18 cellular contexts compared by ENCODE assay signal in genomic region chr10:32409741-32410140, GRCh38. TPM values are rescaled to one million over a fixed set of nuclear protein-coding genes. Genes with fewer than 3 reads are reported as not detected.
DNase-seq lines count a peak whose midpoint lies in the region; ATAC-seq, FAIRE-seq and TF ChIP-seq lines count a peak whose summit lies in the region.
"Had no signal": no experiment of that assay in that cellular context is flagged by ENCODE, and none has a peak within 500 bp of the region (broad histone marks: within the 10 kb centered on the region; RNA-seq: fewer than 3 reads in every experiment).

No MANE protein-coding gene starts in this region.

- H3K4me1 ChIP-seq in A549 (peaks cover 39% of the 10 kb centered on the region), PC-3 (ENCODE audit: insufficient read depth, low read length) (peaks cover 25% of the 10 kb centered on the region)
- H3K4me1 ChIP-seq: BLaER1 treated with 17β-estradiol and CSF1 and Interleukin-3, amounts not matched to agents 10 nM and 100 nM; HAP-1 had no signal

- peaks cover 4% of the 10 kb centered on the region for H3K4me1 Mint-ChIP-seq in activated CD8-positive, alpha-beta T cell treated with anti-CD3 and anti-CD28 coated beads, Interleukin-2, amount 10 ng/mL, durations not matched to agents 7 days and 5 days (ENCODE audit: low read depth)
- H3K4me1 Mint-ChIP-seq in activated CD4-positive, alpha-beta T cell treated with anti-CD3 and anti-CD28 coated beads, Interleukin-2, amount 10 ng/mL, durations not matched to agents 7 days and 5 days = peaks cover 6% of the 10 kb centered on the region
- H3K4me1 Mint-ChIP-seq in natural killer cell treated with Interleukin-12 subunit alpha and Interleukin-12 subunit beta and Interleukin-15 and Interleukin-18, amount 100 ng/mL, for 72 hours (ENCODE audit: low read depth in 2 of 2) = peaks cover 4 to 7% of the 10 kb centered on the region in 2 donors

- H3K27me3 Mint-ChIP-seq in activated CD8-positive, alpha-beta T cell treated with anti-CD3 and anti-CD28 coated beads, Interleukin-2, amount 10 ng/mL, durations not matched to agents 7 days and 5 days (ENCODE audit: low read depth) = no peaks in the 10 kb centered on the region
- H3K27me3 Mint-ChIP-seq in activated CD4-positive, alpha-beta T cell treated with anti-CD3 and anti-CD28 coated beads, Interleukin-2, amount 10 ng/mL, durations not matched to agents 7 days and 5 days = no peaks in the 10 kb centered on the region
- peaks cover 7 to 8% of the 10 kb centered on the region in 2 donors for H3K27me3 Mint-ChIP-seq in natural killer cell treated with Interleukin-12 subunit alpha and Interleukin-12 subunit beta and Interleukin-15 and Interleukin-18, amount 100 ng/mL, for 72 hours
- H3K27me3 Mint-ChIP-seq: CD4-positive, CD25-positive, alpha-beta regulatory T cell had no signal

- H3K27ac ChIP-seq in A549 (peak overlapping the region; percentile 32 to 61; a peak in 3 of 6 replicates), PC-3 (ENCODE audit: low read length) (no peak overlapping the region)
- H3K27ac ChIP-seq: BLaER1 treated with 17β-estradiol and CSF1 and Interleukin-3, amounts not matched to agents 10 nM and 100 nM had no signal

- DNase-seq in A549 (ENCODE audit: low read depth in 1 of 2, low spot score in 1 of 2) (peak in 1 of 2 experiments; percentile 47), PC-3 (peak; percentile 48), epithelial cell of esophagus (ENCODE audit: low read depth) (peak; percentile 61), left colon (no peak)
- DNase-seq in activated CD8-positive, alpha-beta T cell treated with anti-CD3 and anti-CD28 coated beads, Interleukin-2, amount 10 ng/mL, durations not matched to agents 7 days and 5 days = no peak
- no peak for DNase-seq in activated CD4-positive, alpha-beta T cell treated with anti-CD3 and anti-CD28 coated beads, Interleukin-2, amount 10 ng/mL, durations not matched to agents 7 days and 5 days
- no peak for DNase-seq in natural killer cell treated with Interleukin-12 subunit alpha and Interleukin-12 subunit beta and Interleukin-15 and Interleukin-18, amount 100 ng/mL, for 72 hours (ENCODE audit: low spot score)
- DNase-seq: 8988T; ACHN; CD4-positive, CD25-positive, alpha-beta regulatory T cell; DMS53 had no signal

- no peaks in the 10 kb centered on the region for H3K36me3 ChIP-seq in PC-3 (ENCODE audit: low read depth, low read length)
- H3K36me3 ChIP-seq: BLaER1 treated with 17β-estradiol and CSF1 and Interleukin-3, amounts not matched to agents 10 nM and 100 nM; HAP-1 had no signal

- H3F3A ChIP-seq in PC-3 (ENCODE audit: low read length, unreplicated experiment) = peaks cover 5% of the 10 kb centered on the region

- no peak for TF ChIP-seq POLR2A in A549 (IDR thresholded peaks at IDR 0.05; ENCODE audit: low read length)

- TF ChIP-seq CTCF in A549 (IDR thresholded peaks at IDR 0.05) (no peak), PC-3 (conservative IDR thresholded peaks at IDR 0.05; ENCODE audit: low read depth, low read length) (no peak), epithelial cell of esophagus (IDR thresholded peaks at IDR 0.05; ENCODE audit: insufficient read depth, low read depth, low read length, missing control alignments) (no peak)

- H2AFZ ChIP-seq in PC-3 (ENCODE audit: low read length) = no peak overlapping the region

- H4K20me1 ChIP-seq in PC-3 (ENCODE audit: low read length) = no peaks in the 10 kb centered on the region
- H4K20me1 ChIP-seq: BLaER1 treated with 17β-estradiol and CSF1 and Interleukin-3, amounts not matched to agents 10 nM and 100 nM had no signal

- H3K4me3 ChIP-seq in A549 = no peak overlapping the region
- H3K4me3 ChIP-seq in PC-3 (ENCODE audit: low read length) = no peak overlapping the region
- H3K4me3 ChIP-seq in epithelial cell of esophagus (ENCODE audit: low read length) = no peak overlapping the region
- H3K4me3 ChIP-seq: BLaER1 treated with 17β-estradiol and CSF1 and Interleukin-3, amounts not matched to agents 10 nM and 100 nM; GM12878; HAP-1 had no signal

- POLR2A ChIA-PET in A549 (lab: Yijun Ruan, JAX) = interaction anchor here (0.7 kb wide), 1 partner anchor 26 kb away, joined by 4 read pairs; no protein-coding TSS in a partner anchor
- POLR2A ChIA-PET in PC-3 (lab: Charles Lee; ENCODE audit: unreplicated experiment) = no interaction called here
- POLR2A ChIA-PET in activated CD8-positive, alpha-beta T cell treated with anti-CD3 and anti-CD28 coated beads, Interleukin-2, amount 10 ng/mL, durations not matched to agents 7 days and 5 days (lab: Charles Lee) = no interaction called here
- POLR2A ChIA-PET in activated CD4-positive, alpha-beta T cell treated with anti-CD3 and anti-CD28 coated beads, Interleukin-2, amount 10 ng/mL, durations not matched to agents 7 days and 5 days (lab: Charles Lee) = no interaction called here

- H3K36me3 Mint-ChIP-seq in activated CD8-positive, alpha-beta T cell treated with anti-CD3 and anti-CD28 coated beads, Interleukin-2, amount 10 ng/mL, durations not matched to agents 7 days and 5 days (ENCODE audit: low read depth) = no peaks in the 10 kb centered on the region
- H3K36me3 Mint-ChIP-seq in activated CD4-positive, alpha-beta T cell treated with anti-CD3 and anti-CD28 coated beads, Interleukin-2, amount 10 ng/mL, durations not matched to agents 7 days and 5 days (ENCODE audit: low read depth) = no peaks in the 10 kb centered on the region
- H3K36me3 Mint-ChIP-seq in natural killer cell treated with Interleukin-12 subunit alpha and Interleukin-12 subunit beta and Interleukin-15 and Interleukin-18, amount 100 ng/mL, for 72 hours = no peaks in the 10 kb centered on the region

- no peak overlapping the region for H3K9ac ChIP-seq in PC-3 (ENCODE audit: low read length)
- H3K9ac ChIP-seq: BLaER1 treated with 17β-estradiol and CSF1 and Interleukin-3, amounts not matched to agents 10 nM and 100 nM had no signal

- no peaks in the 10 kb centered on the region for H3K27me3 ChIP-seq in PC-3 (ENCODE audit: low read length)
- H3K27me3 ChIP-seq: BLaER1 treated with 17β-estradiol and CSF1 and Interleukin-3, amounts not matched to agents 10 nM and 100 nM had no signal

- TF ChIP-seq EP300 in A549 (IDR thresholded peaks at IDR 0.05) = no peak

- H3K9me2 ChIP-seq in PC-3 (replicated peaks; ENCODE audit: low read length) = no peaks in the 10 kb centered on the region

- ATAC-seq in A549 = peak; percentile 17 to 57; a peak in 3 of 6 replicates
- no peak for ATAC-seq in PC-3
- ATAC-seq in left colon = peak; percentile 61
- no peak for ATAC-seq in activated CD8-positive, alpha-beta T cell treated with anti-CD3 and anti-CD28 coated beads, Interleukin-2, amount 10 ng/mL, durations not matched to agents 7 days and 5 days
- ATAC-seq in natural killer cell treated with Interleukin-12 subunit alpha and Interleukin-12 subunit beta and Interleukin-15 and Interleukin-18, amount 100 ng/mL, for 72 hours = no peak
- ATAC-seq: GM12878, HepG2 had no signal

- no peak overlapping the region for H3K4me3 Mint-ChIP-seq in activated CD8-positive, alpha-beta T cell treated with anti-CD3 and anti-CD28 coated beads, Interleukin-2, amount 10 ng/mL, durations not matched to agents 7 days and 5 days
- H3K4me3 Mint-ChIP-seq in activated CD4-positive, alpha-beta T cell treated with anti-CD3 and anti-CD28 coated beads, Interleukin-2, amount 10 ng/mL, durations not matched to agents 7 days and 5 days = no peak overlapping the region
- no peak overlapping the region for H3K4me3 Mint-ChIP-seq in natural killer cell treated with Interleukin-12 subunit alpha and Interleukin-12 subunit beta and Interleukin-15 and Interleukin-18, amount 100 ng/mL, for 72 hours
- H3K4me3 Mint-ChIP-seq: CD4-positive, CD25-positive, alpha-beta regulatory T cell had no signal

- H3K9me3 ChIP-seq in A549 = no peaks in the 10 kb centered on the region
- H3K9me3 ChIP-seq in PC-3 (ENCODE audit: low read length) = no peaks in the 10 kb centered on the region
- H3K9me3 ChIP-seq: HAP-1 had no signal

- H3K9me3 Mint-ChIP-seq in activated CD8-positive, alpha-beta T cell treated with anti-CD3 and anti-CD28 coated beads, Interleukin-2, amount 10 ng/mL, durations not matched to agents 7 days and 5 days (ENCODE audit: insufficient read depth) = no peaks in the 10 kb centered on the region
- peaks cover 5% of the 10 kb centered on the region for H3K9me3 Mint-ChIP-seq in activated CD4-positive, alpha-beta T cell treated with anti-CD3 and anti-CD28 coated beads, Interleukin-2, amount 10 ng/mL, durations not matched to agents 7 days and 5 days
- no peaks in the 10 kb centered on the region for H3K9me3 Mint-ChIP-seq in natural killer cell treated with Interleukin-12 subunit alpha and Interleukin-12 subunit beta and Interleukin-15 and Interleukin-18, amount 100 ng/mL, for 72 hours

- 42% methylated on average over 3 of the region's 3 CpGs for WGBS in A549 (ENCODE audit: missing lambda C conversion rate)

- peak overlapping the region; percentile 41; the same call in 2 of the 3 replicates for H3K4me2 ChIP-seq in A549
- H3K4me2 ChIP-seq in PC-3 (ENCODE audit: low read length) = no peak overlapping the region
- H3K4me2 ChIP-seq: BLaER1 treated with 17β-estradiol and CSF1 and Interleukin-3, amounts not matched to agents 10 nM and 100 nM had no signal

- FAIRE-seq in A549 (lab: Jason Lieb, UNC) = peak; percentile 49
- FAIRE-seq: GM12878, GM18507, H1, HepG2, HTR-8/SVneo had no signal

- intact Hi-C loops in PC-3 (cut with micrococcal nuclease) (no loop called here), left colon (cut with DNase I, micrococcal nuclease) (no loop called here)

- CTCF ChIA-PET in A549 (lab: Yijun Ruan, JAX) = no interaction called here
- CTCF ChIA-PET in PC-3 (lab: Charles Lee) = no interaction called here
- CTCF ChIA-PET in activated CD8-positive, alpha-beta T cell treated with anti-CD3 and anti-CD28 coated beads, Interleukin-2, amount 10 ng/mL, durations not matched to agents 7 days and 5 days (lab: Charles Lee) = no interaction called here
- CTCF ChIA-PET in activated CD4-positive, alpha-beta T cell treated with anti-CD3 and anti-CD28 coated beads, Interleukin-2, amount 10 ng/mL, durations not matched to agents 7 days and 5 days (lab: Charles Lee) = no interaction called here

- no peak for TF ChIP-seq RAD21 in A549 (conservative IDR thresholded peaks at IDR 0.05 in 1 of 2, IDR thresholded peaks at IDR 0.05 in 1 of 2)

- no peaks in the 10 kb centered on the region for H3K79me2 ChIP-seq in PC-3 (ENCODE audit: low read length)

- no peak overlapping the region for H3K27ac Mint-ChIP-seq in activated CD8-positive, alpha-beta T cell treated with anti-CD3 and anti-CD28 coated beads, Interleukin-2, amount 10 ng/mL, durations not matched to agents 7 days and 5 days
- H3K27ac Mint-ChIP-seq in activated CD4-positive, alpha-beta T cell treated with anti-CD3 and anti-CD28 coated beads, Interleukin-2, amount 10 ng/mL, durations not matched to agents 7 days and 5 days = no peak overlapping the region
- no peak overlapping the region for H3K27ac Mint-ChIP-seq in natural killer cell treated with Interleukin-12 subunit alpha and Interleukin-12 subunit beta and Interleukin-15 and Interleukin-18, amount 100 ng/mL, for 72 hours

- no TSS peak for BruUV-seq in PC-3 (replicated peaks; lab: Mats Ljungman, UMichigan)

RNA-seq across cellular contexts. Expression of gene CCDC7, which starts 36.2 kb away (rescaled TPM):
- 2.7 and 2.9 TPM in 2 replicates for polyA plus RNA-seq in A549 (2011; rRNA removed)
- 0.48 and 0.52 TPM in 2 replicates for polyA plus RNA-seq in A549 (2012; cell fraction: cytosol; rRNA removed)
- polyA plus RNA-seq in A549 (2012; cell fraction: nucleus; rRNA removed) = 0.31 and 0.62 TPM in 2 replicates
- polyA plus RNA-seq in A549 (2017; fragmentation: RNase III; extraction: RNeasy Plus Mini Kit Qiagen cat#74134 plus additional on column Dnase treatment) = 1.2 to 1.6 TPM (median 1.3 TPM) in 3 replicates
- polyA minus RNA-seq in A549 (2011; rRNA and poly(A)+ RNA removed) = 1.4 and 2.4 TPM in 2 replicates
- total RNA-seq in PC-3 (2014; rRNA removed) = 14.1 and 19.1 TPM in 2 replicates
- total RNA-seq in left colon = 10 to 100 TPM; 11.4 to 15.9 TPM
- 10 to 100 TPM; 15.7 to 15.8 TPM for total RNA-seq in activated CD8-positive, alpha-beta T cell treated with anti-CD3 and anti-CD28 coated beads, Interleukin-2, amount 10 ng/mL, durations not matched to agents 7 days and 5 days
- 10 to 100 TPM; 18.3 to 21.4 TPM for total RNA-seq in activated CD4-positive, alpha-beta T cell treated with anti-CD3 and anti-CD28 coated beads, Interleukin-2, amount 10 ng/mL, durations not matched to agents 7 days and 5 days
- total RNA-seq in natural killer cell treated with Interleukin-12 subunit alpha and Interleukin-12 subunit beta and Interleukin-15 and Interleukin-18, amount 100 ng/mL, for 72 hours = 10 to 100 TPM; 14.1 to 14.9 TPM

Comparison
In these comparisons a context has a peak if more than half of its experiments do, and no peak if none do; other contexts are left out.
1. ATAC-seq: peak in A549 (2 of 2) and left colon (single experiment); none in PC-3 (single experiment), activated CD8-positive, alpha-beta T cell treated with anti-CD3 and anti-CD28 coated beads, Interleukin-2, amount 10 ng/mL, durations not matched to agents 7 days and 5 days (single experiment) and natural killer cell treated with Interleukin-12 subunit alpha and Interleukin-12 subunit beta and Interleukin-15 and Interleukin-18, amount 100 ng/mL, for 72 hours (0 of 2).
2. DNase-seq: peak in PC-3 (single experiment) and epithelial cell of esophagus (single experiment); none in left colon (0 of 2), activated CD8-positive, alpha-beta T cell treated with anti-CD3 and anti-CD28 coated beads, Interleukin-2, amount 10 ng/mL, durations not matched to agents 7 days and 5 days (single experiment), activated CD4-positive, alpha-beta T cell treated with anti-CD3 and anti-CD28 coated beads, Interleukin-2, amount 10 ng/mL, durations not matched to agents 7 days and 5 days (single experiment) and natural killer cell treated with Interleukin-12 subunit alpha and Interleukin-12 subunit beta and Interleukin-15 and Interleukin-18, amount 100 ng/mL, for 72 hours (single experiment).